In the genomic region with DNA sequence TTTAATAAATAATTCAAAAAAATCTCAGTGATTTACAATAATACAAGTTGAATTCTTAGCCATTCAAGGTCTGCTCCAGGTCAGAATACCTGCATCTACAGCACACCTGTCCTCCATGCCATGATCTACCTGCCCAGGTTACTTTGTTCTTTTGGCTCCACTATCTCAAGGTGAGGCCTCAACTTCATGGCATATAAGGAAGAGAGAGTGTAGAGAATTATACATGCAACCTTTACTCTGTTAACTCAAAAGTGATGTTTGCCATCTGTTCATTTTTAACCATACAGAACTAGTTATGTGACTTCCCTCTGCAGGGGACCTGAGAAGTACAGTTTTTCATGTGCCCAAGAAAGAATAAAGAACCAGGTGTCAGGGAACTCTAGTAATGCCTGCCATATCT, we compare ENCODE assay signal across 5 cellular contexts. TPM values are rescaled to one million over a fixed set of nuclear protein-coding genes. Genes with fewer than 3 reads are reported as not detected.
"Had no signal": no experiment of that assay in that cellular context is flagged by ENCODE, and none has a peak within 500 bp of the region (broad histone marks: within the 10 kb centered on the region; RNA-seq: fewer than 3 reads in every experiment).

No MANE protein-coding gene starts in this region.

- ATAC-seq: GM23338 had no signal

- DNase-seq: H9, HCEC 1CT, IMR-90 had no signal

RNA-seq across cellular contexts. Expression of a gene that starts 38.7 kb away (rescaled TPM):
- total RNA-seq: GM23338, H1 had no signal
